Comparison of ENCODE assay signal across 14 cellular contexts in the genomic region with DNA sequence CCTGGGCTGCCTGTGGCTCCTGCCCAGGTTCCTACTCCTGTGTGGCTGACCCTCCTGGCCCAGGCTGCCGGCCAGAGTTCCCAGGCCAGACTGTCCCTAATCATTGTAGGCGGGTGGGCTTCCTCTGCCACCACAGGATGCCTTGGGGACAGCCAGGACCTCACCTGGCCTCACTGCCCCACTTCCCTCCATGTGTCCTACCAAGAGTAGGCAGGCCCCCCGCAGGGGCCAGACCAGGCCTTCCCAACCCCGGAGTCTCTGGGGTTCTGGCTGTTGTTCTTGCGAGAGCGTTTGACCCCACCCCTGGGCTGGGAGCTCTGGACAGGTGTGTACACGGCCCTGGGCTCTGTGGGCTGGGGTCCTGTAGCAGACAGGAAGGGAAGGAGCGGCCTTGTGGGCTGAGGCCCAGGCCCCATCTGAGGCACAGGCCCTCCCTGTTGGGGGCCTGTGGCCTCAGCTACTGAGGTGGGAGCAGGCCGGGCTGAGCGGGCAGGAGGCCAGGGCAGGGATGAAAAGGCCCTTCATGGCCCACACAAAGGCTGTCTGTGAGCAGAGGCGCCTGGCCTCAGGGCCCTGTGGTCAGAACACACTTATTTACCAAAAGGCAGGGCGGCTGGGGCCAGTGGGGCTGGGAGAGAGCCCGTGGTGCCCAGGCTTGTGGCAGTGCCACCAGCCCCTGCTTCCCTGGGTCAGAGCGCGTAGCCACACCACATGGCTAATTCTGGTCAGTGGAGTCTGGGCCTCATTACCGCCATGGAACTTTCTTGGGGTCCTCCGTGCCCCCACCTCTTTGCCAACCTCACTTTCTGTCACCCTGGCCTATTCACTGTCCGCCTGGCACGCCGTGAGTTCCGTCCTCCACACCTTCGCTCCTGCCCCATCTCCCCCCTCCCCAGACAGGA. TPM values are rescaled to one million over a fixed set of nuclear protein-coding genes. Genes with fewer than 3 reads are reported as not detected.
DNase-seq lines count a peak whose midpoint lies in the region; ATAC-seq and TF ChIP-seq lines count a peak whose summit lies in the region.
"Had no signal": no experiment of that assay in that cellular context is flagged by ENCODE, and none has a peak within 500 bp of the region (broad histone marks: within the 10 kb centered on the region; RNA-seq: fewer than 3 reads in every experiment).

No MANE protein-coding gene starts in this region.

- H3K36me3 ChIP-seq in Peyer's patch: no peaks in the 10 kb centered on the region
- H3K36me3 ChIP-seq in MM.1S (replicated peaks; ENCODE audit: insufficient read depth, low read length): no peaks in the 10 kb centered on the region

- H3K79me2 ChIP-seq in MM.1S (ENCODE audit: low read length): no peaks in the 10 kb centered on the region

- H3F3A ChIP-seq in MM.1S (ENCODE audit: insufficient read depth, low read length): no peaks in the 10 kb centered on the region

- no peaks in the 10 kb centered on the region for H3K27me3 ChIP-seq in Peyer's patch
- H3K27me3 ChIP-seq in MM.1S (replicated peaks; ENCODE audit: insufficient read depth, low read length): no peaks in the 10 kb centered on the region

- DNase-seq in C1 segment of cervical spinal cord (lab: John Stamatoyannopoulos, UW): peak in 12 of 14 donors; percentile 34 to 96 (median 88)
- DNase-seq in Peyer's patch: peak in 2 of 3 donors; percentile 40 to 45
- peak; percentile 98 for DNase-seq in globus pallidus (ENCODE audit: low spot score)
- peak; percentile 84 to 99 (median 94) for DNase-seq in posterior cingulate gyrus
- no peak for DNase-seq in CD1c-positive myeloid dendritic cell (ENCODE audit: extremely low spot score)
- DNase-seq in islet precursor cell: no peak
- DNase-seq in MM.1S: no peak
- DNase-seq: NCI-H146; NCI-H226; NK-92 treated with Interleukin-12 subunit alpha and Interleukin-12 subunit beta, amount 100 ng/mL, for 24 hours; Right ventricle myocardium superior had no signal

- H3K4me1 ChIP-seq in Peyer's patch (peaks cover 0 to 31% (median 10%) of the 10 kb centered on the region in 4 donors), MM.1S (ENCODE audit: low read length) (no peaks in the 10 kb centered on the region)

- intact Hi-C loops in posterior cingulate gyrus (cut with DNase I): no loop called here

- TF ChIP-seq POLR2A in Peyer's patch (IDR thresholded peaks at IDR 0.05): no peak

- H3K27ac ChIP-seq in Peyer's patch: no peak overlapping the region
- no peak overlapping the region for H3K27ac ChIP-seq in MM.1S (ENCODE audit: low read length)

- no peak for ATAC-seq in HG02852 (IDR thresholded peaks at IDR 0.05; ENCODE audit: unreplicated experiment)
- ATAC-seq: naive thymus-derived CD4-positive, alpha-beta T cell had no signal

- H2AFZ ChIP-seq in MM.1S (ENCODE audit: low read length): no peak overlapping the region

- H3K9me2 ChIP-seq in MM.1S (replicated peaks; ENCODE audit: insufficient read depth, low read length): no peaks in the 10 kb centered on the region

- TF ChIP-seq CTCF in Peyer's patch (IDR thresholded peaks at IDR 0.05) (no peak), MM.1S (IDR thresholded peaks at IDR 0.05; ENCODE audit: low read length) (no peak)

- H3K4me2 ChIP-seq in MM.1S (ENCODE audit: low read depth, low read length): no peak overlapping the region

- H3K9me3 ChIP-seq in Peyer's patch: no peaks in the 10 kb centered on the region
- H3K9me3 ChIP-seq in MM.1S (replicated peaks; ENCODE audit: insufficient read depth, low read length): no peaks in the 10 kb centered on the region

- H4K20me1 ChIP-seq in MM.1S (ENCODE audit: insufficient read depth, low read length): no peaks in the 10 kb centered on the region

- H3K4me3 ChIP-seq in Peyer's patch: no peak overlapping the region
- H3K4me3 ChIP-seq in MM.1S (ENCODE audit: low read length): no peak overlapping the region
- H3K4me3 ChIP-seq: lung had no signal

- no peak overlapping the region for H3K9ac ChIP-seq in MM.1S (ENCODE audit: low read length)

RNA-seq across cellular contexts. Expression of a gene that starts 2.0 kb away (rescaled TPM):
- total RNA-seq in Peyer's patch: 1 to 10 TPM; 3.5 to 9.7 (median 7.3) TPM

Comparison
In these comparisons a context has a peak if more than half of its experiments do, and no peak if none do; other contexts are left out.
1. DNase-seq: peak in C1 segment of cervical spinal cord (12 of 14), Peyer's patch (2 of 3), globus pallidus (single experiment) and posterior cingulate gyrus (10 of 10); none in CD1c-positive myeloid dendritic cell (single experiment), islet precursor cell (single experiment) and MM.1S (single experiment).